Comparison of ENCODE assay signal across 27 cellular contexts in the genomic region with DNA sequence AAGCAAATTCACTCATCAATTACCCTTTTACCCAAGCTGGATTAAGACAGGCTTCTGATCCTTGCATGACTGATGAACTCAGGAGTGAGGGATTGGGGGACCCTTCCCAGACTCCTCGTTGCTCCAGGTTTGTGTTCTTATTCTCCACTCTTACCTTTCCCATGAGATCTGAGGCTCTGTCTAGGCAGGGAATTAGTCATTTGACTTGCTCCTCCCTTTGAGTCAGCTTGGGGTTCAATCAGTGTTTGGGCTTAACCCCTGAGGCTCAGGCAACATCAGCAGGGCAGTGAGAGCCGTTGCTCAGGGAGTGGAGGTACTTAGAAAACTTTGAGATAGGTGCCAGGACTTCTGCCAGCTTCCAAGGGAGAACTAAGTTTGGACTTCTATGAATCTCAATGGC. TPM values are rescaled to one million over a fixed set of nuclear protein-coding genes. Genes with fewer than 3 reads are reported as not detected.
DNase-seq lines count a peak whose midpoint lies in the region; ATAC-seq, FAIRE-seq and TF ChIP-seq lines count a peak whose summit lies in the region.
"Had no signal": no experiment of that assay in that cellular context is flagged by ENCODE, and none has a peak within 500 bp of the region (broad histone marks: within the 10 kb centered on the region; RNA-seq: fewer than 3 reads in every experiment).

No MANE protein-coding gene starts in this region.

- DNase-seq in ELR (ENCODE audit: low read depth), result peak; percentile 76
- DNase-seq in LHCN-M2 (ENCODE audit: low read depth), result peak; percentile 54
- DNase-seq in astrocyte (ENCODE audit: low read depth), result peak; percentile 22
- peak in 1 of 2 donors; percentile 66 for DNase-seq in foreskin keratinocyte
- DNase-seq in iPS-NIHi7 (ENCODE audit: extremely low spot score), result no peak
- no peak for DNase-seq in NCI-H524 treated with DMSO at 0.1 percent for 48 hours (lab: John Stamatoyannopoulos, UW)
- DNase-seq: activated CD4-positive, alpha-beta T cell treated with anti-CD3 and anti-CD28 coated beads for 1 hour; activated CD8-positive, alpha-beta T cell treated with anti-CD3 and anti-CD28 coated beads for 36 hours; activated naive CD8-positive, alpha-beta T cell treated with anti-CD3 and anti-CD28 coated beads for 36 hours; COR-L47; DMS79; islet precursor cell; mucosa of descending colon; NCI-H187; NCI-H774; OCI-M1; SIG-M5; sigmoid colon had no signal

- H4K20me1 ChIP-seq in astrocyte (ENCODE audit: insufficient read depth, low read length), result no peaks in the 10 kb centered on the region
- H4K20me1 ChIP-seq: BLaER1 treated with 17β-estradiol and CSF1 and Interleukin-3, amounts not matched to agents 10 nM and 100 nM had no signal

- no peaks in the 10 kb centered on the region for H3K79me2 ChIP-seq in astrocyte (ENCODE audit: insufficient read depth, low read length)
- H3K79me2 ChIP-seq: parathyroid adenoma had no signal

- H3K4me3 Mint-ChIP-seq in astrocyte (ENCODE audit: unreplicated experiment), result no peak overlapping the region
- H3K4me3 Mint-ChIP-seq: activated CD8-positive, alpha-beta T cell treated with anti-CD3 and anti-CD28 coated beads for 36 hours; activated naive CD8-positive, alpha-beta T cell treated with anti-CD3 and anti-CD28 coated beads for 36 hours; nephron; stimulated activated naive CD8-positive, alpha-beta T cell treated with anti-CD3 and anti-CD28 coated beads, Interleukin-15, Interleukin-2, amounts not matched to agents 100 ng/mL and 50 ng/mL, for 24 hours had no signal

- H3K4me2 ChIP-seq in astrocyte (ENCODE audit: low read length), result peak overlapping the region; percentile 54
- H3K4me2 ChIP-seq: BLaER1 treated with 17β-estradiol and CSF1 and Interleukin-3, amounts not matched to agents 10 nM and 100 nM had no signal

- no peaks in the 10 kb centered on the region for H3K27me3 ChIP-seq in astrocyte (ENCODE audit: insufficient read depth, low read length)
- H3K27me3 ChIP-seq in foreskin keratinocyte, result peaks cover 12% of the 10 kb centered on the region
- H3K27me3 ChIP-seq: BLaER1 treated with 17β-estradiol and CSF1 and Interleukin-3, amounts not matched to agents 10 nM and 100 nM; gastroesophageal sphincter; sigmoid colon had no signal

- no peak for FAIRE-seq in astrocyte (lab: Jason Lieb, UNC)
- FAIRE-seq: GM12891, HTR-8/SVneo had no signal

- H3K4me3 ChIP-seq in astrocyte (ENCODE audit: insufficient read depth, low read depth, low read length), result no peak overlapping the region
- H3K4me3 ChIP-seq: BLaER1 treated with 17β-estradiol and CSF1 and Interleukin-3, amounts not matched to agents 10 nM and 100 nM; gastroesophageal sphincter; mucosa of descending colon; sigmoid colon had no signal

- H3K27me3 Mint-ChIP-seq in astrocyte (ENCODE audit: low read depth, unreplicated experiment), result peaks cover 7% of the 10 kb centered on the region

- H3K9ac ChIP-seq in astrocyte (ENCODE audit: low read length), result no peak overlapping the region
- H3K9ac ChIP-seq: BLaER1 treated with 17β-estradiol and CSF1 and Interleukin-3, amounts not matched to agents 10 nM and 100 nM; parathyroid adenoma had no signal

- peaks cover 13% of the 10 kb centered on the region for H3K9me3 Mint-ChIP-seq in astrocyte (ENCODE audit: unreplicated experiment)

- no peak overlapping the region for H3K27ac Mint-ChIP-seq in astrocyte (ENCODE audit: unreplicated experiment)
- H3K27ac Mint-ChIP-seq: activated CD8-positive, alpha-beta T cell treated with anti-CD3 and anti-CD28 coated beads for 36 hours; activated naive CD8-positive, alpha-beta T cell treated with anti-CD3 and anti-CD28 coated beads for 36 hours; nephron; stimulated activated naive CD8-positive, alpha-beta T cell treated with anti-CD3 and anti-CD28 coated beads, Interleukin-15, Interleukin-2, amounts not matched to agents 100 ng/mL and 50 ng/mL, for 24 hours had no signal

- peak; percentile 93 for ATAC-seq in foreskin keratinocyte
- no peak for ATAC-seq in HG02885 (IDR thresholded peaks at IDR 0.05; ENCODE audit: poor library complexity, unreplicated experiment)
- ATAC-seq in GM21528 (IDR thresholded peaks at IDR 0.05; ENCODE audit: low FRiP score, unreplicated experiment), result no peak
- ATAC-seq: activated CD8-positive, alpha-beta T cell treated with anti-CD3 and anti-CD28 coated beads for 36 hours; gastroesophageal sphincter; mucosa of descending colon had no signal

- H3K36me3 Mint-ChIP-seq in astrocyte (ENCODE audit: low read depth, unreplicated experiment), result no peaks in the 10 kb centered on the region
- H3K36me3 Mint-ChIP-seq: activated naive CD8-positive, alpha-beta T cell treated with anti-CD3 and anti-CD28 coated beads for 36 hours had no signal

- H3K4me1 ChIP-seq in astrocyte (ENCODE audit: insufficient read depth, low read length) (peaks cover 17% of the 10 kb centered on the region), foreskin keratinocyte (no peaks in the 10 kb centered on the region)
- H3K4me1 ChIP-seq: BLaER1 treated with 17β-estradiol and CSF1 and Interleukin-3, amounts not matched to agents 10 nM and 100 nM; gastroesophageal sphincter; parathyroid adenoma; sigmoid colon had no signal

- H3K4me1 Mint-ChIP-seq in astrocyte (ENCODE audit: low read depth, unreplicated experiment), result peaks cover 12% of the 10 kb centered on the region
- H3K4me1 Mint-ChIP-seq: activated naive CD8-positive, alpha-beta T cell treated with anti-CD3 and anti-CD28 coated beads for 36 hours; nephron had no signal

- H3K27ac ChIP-seq in astrocyte (ENCODE audit: low read depth, low read length) (no peak overlapping the region), foreskin keratinocyte (no peak overlapping the region)
- H3K27ac ChIP-seq: BLaER1 treated with 17β-estradiol and CSF1 and Interleukin-3, amounts not matched to agents 10 nM and 100 nM; gastroesophageal sphincter; parathyroid adenoma; sigmoid colon had no signal

- no peak overlapping the region for H2AFZ ChIP-seq in astrocyte (ENCODE audit: low read depth, low read length)
- H2AFZ ChIP-seq: parathyroid adenoma had no signal

- TF ChIP-seq CTCF in astrocyte (IDR thresholded peaks at IDR 0.05; ENCODE audit: insufficient read depth, low read depth, low read length), result no peak
- TF ChIP-seq CTCF in foreskin keratinocyte (conservative IDR thresholded peaks at IDR 0.05), result no peak

- no peaks in the 10 kb centered on the region for H3K9me3 ChIP-seq in astrocyte (ENCODE audit: insufficient read depth, low read depth, low read length)

- no peaks in the 10 kb centered on the region for H3K36me3 ChIP-seq in astrocyte (ENCODE audit: insufficient read depth, low read length)
- H3K36me3 ChIP-seq: BLaER1 treated with 17β-estradiol and CSF1 and Interleukin-3, amounts not matched to agents 10 nM and 100 nM; gastroesophageal sphincter; sigmoid colon had no signal

RNA-seq across cellular contexts. Expression of a gene that starts 20.7 kb away (rescaled TPM):
- total RNA-seq in LHCN-M2 (2014; rRNA removed) (1.6 and 2.2 TPM in 2 replicates), astrocyte (0.16 TPM in 1 of 2 replicates, not detected in the other), foreskin keratinocyte (0.14 TPM in 2 replicates)
- polyA plus RNA-seq in LHCN-M2 (2012), result 3.8 TPM
- 0.10 and 0.29 TPM in 2 replicates for polyA plus RNA-seq in foreskin keratinocyte

Comparison
In these comparisons a context has a peak if more than half of its experiments do, and no peak if none do; other contexts are left out.
1. DNase-seq: peak in ELR (single experiment), LHCN-M2 (single experiment) and astrocyte (single experiment); none in iPS-NIHi7 (single experiment) and NCI-H524 treated with DMSO at 0.1 percent for 48 hours (single experiment).